In the genomic region with DNA sequence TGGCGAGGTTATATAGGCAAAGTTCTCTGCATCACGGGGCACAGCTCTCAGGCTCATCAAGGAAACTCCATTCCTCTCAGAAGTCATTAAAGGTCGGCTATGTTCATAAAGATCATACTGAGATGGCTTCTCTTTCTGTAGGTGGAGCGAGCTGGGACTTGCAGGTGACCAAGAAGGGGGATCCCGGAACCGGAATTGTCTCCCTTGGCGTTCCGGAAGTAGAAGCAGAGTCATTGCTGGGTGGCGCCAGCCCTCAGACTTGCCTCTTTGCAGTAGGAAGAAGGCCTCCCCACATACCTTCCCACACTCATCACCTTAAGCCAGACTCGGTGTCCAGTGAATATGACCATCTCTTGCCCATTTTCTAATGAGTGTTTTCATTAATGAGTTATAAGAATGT, we compare ENCODE assay signal across 23 cellular contexts. TPM values are rescaled to one million over a fixed set of nuclear protein-coding genes. Genes with fewer than 3 reads are reported as not detected.
DNase-seq lines count a peak whose midpoint lies in the region; ATAC-seq and TF ChIP-seq lines count a peak whose summit lies in the region.
"Had no signal": no experiment of that assay in that cellular context is flagged by ENCODE, and none has a peak within 500 bp of the region (broad histone marks: within the 10 kb centered on the region; RNA-seq: fewer than 3 reads in every experiment).

No MANE protein-coding gene starts in this region.

- peaks cover 14% of the 10 kb centered on the region for H3K4me1 Mint-ChIP-seq in MCF 10A (ENCODE audit: insufficient read depth, unreplicated experiment)
- H3K4me1 Mint-ChIP-seq: B cell; CD8-positive, alpha-beta memory T cell had no signal

- H3K9ac ChIP-seq in mammary epithelial cell (ENCODE audit: insufficient read depth, low read length) (no peak overlapping the region), trophoblast cell (ENCODE audit: low read length) (no peak overlapping the region)
- H3K9ac ChIP-seq: BLaER1 treated with 17β-estradiol and CSF1 and Interleukin-3, amounts not matched to agents 10 nM and 100 nM had no signal

- H3K9me3 ChIP-seq in breast epithelium: no peaks in the 10 kb centered on the region
- H3K9me3 ChIP-seq in mammary epithelial cell (replicated peaks; ENCODE audit: insufficient read depth, low read length): no peaks in the 10 kb centered on the region
- H3K9me3 ChIP-seq in trophoblast cell (ENCODE audit: insufficient read depth, low read depth, low read length): no peaks in the 10 kb centered on the region
- H3K9me3 ChIP-seq: BLaER1 treated with 17β-estradiol and CSF1 and Interleukin-3, amounts not matched to agents 10 nM and 100 nM had no signal

- WGBS in mammary epithelial cell (ENCODE audit: low coverage, missing lambda C conversion rate): 79% methylated on average over 10 of the region's 10 CpGs
- WGBS in trophoblast cell (ENCODE audit: extremely low coverage, insufficient coverage, insufficient read length): no CpG with 5 or more reads among the region's 10 CpGs

- peak overlapping the region; percentile 46 for H3K27ac Mint-ChIP-seq in MCF 10A (ENCODE audit: low read depth, unreplicated experiment)
- H3K27ac Mint-ChIP-seq: B cell; CD4-positive, CD25-positive, alpha-beta regulatory T cell; CD8-positive, alpha-beta memory T cell had no signal

- H2AK5ac ChIP-seq in trophoblast cell (ENCODE audit: low read length): no peak overlapping the region

- H3K4me3 Mint-ChIP-seq in MCF 10A (ENCODE audit: unreplicated experiment): no peak overlapping the region
- H3K4me3 Mint-ChIP-seq: B cell; CD4-positive, CD25-positive, alpha-beta regulatory T cell; CD8-positive, alpha-beta memory T cell had no signal

- peak overlapping the region; percentile 11 for H3K14ac ChIP-seq in trophoblast cell (ENCODE audit: low read length)

- H3K79me2 ChIP-seq in mammary epithelial cell (ENCODE audit: insufficient read depth, low read length) (no peaks in the 10 kb centered on the region), trophoblast cell (ENCODE audit: control insufficient read depth, insufficient read depth, low read length, poor library complexity) (no peaks in the 10 kb centered on the region)

- H3K9me3 Mint-ChIP-seq in MCF 10A (ENCODE audit: unreplicated experiment): peaks cover 17% of the 10 kb centered on the region
- H3K9me3 Mint-ChIP-seq: CD8-positive, alpha-beta memory T cell had no signal

- dilution Hi-C loops in mammary epithelial cell (cut with HindIII; ENCODE audit: low sequenced_read_pairs): no loop called here

- CTCF ChIA-PET in MCF 10A (lab: Yijun Ruan, JAX): interaction anchor here (1.4 to 1.5 kb wide), 2 partner anchors 18 to 92 kb away, joined by 5 to 7 read pairs; a partner anchor contains a TSS
- CTCF ChIA-PET in mammary epithelial cell (lab: Charles Lee; ENCODE audit: low non-redundant PET): no interaction called here

- peak overlapping the region; percentile 50 for H4K91ac ChIP-seq in trophoblast cell (ENCODE audit: low read depth, low read length)

- H3K18ac ChIP-seq in trophoblast cell (ENCODE audit: low read length): no peak overlapping the region

- H3K27me3 ChIP-seq in breast epithelium (no peaks in the 10 kb centered on the region), mammary epithelial cell (ENCODE audit: insufficient read depth, low read length) (no peaks in the 10 kb centered on the region), trophoblast cell (ENCODE audit: insufficient read depth, low read length) (no peaks in the 10 kb centered on the region)

- peak overlapping the region; percentile 42 for H2BK12ac ChIP-seq in trophoblast cell (ENCODE audit: low read length)

- H2BK120ac ChIP-seq in trophoblast cell (ENCODE audit: insufficient read depth, low read length, poor library complexity): peak overlapping the region; percentile 39

- no peaks in the 10 kb centered on the region for H3K27me3 Mint-ChIP-seq in MCF 10A (ENCODE audit: insufficient read depth, unreplicated experiment)
- H3K27me3 Mint-ChIP-seq: B cell; CD4-positive, CD25-positive, alpha-beta regulatory T cell; CD8-positive, alpha-beta memory T cell had no signal

- BruUV-seq in MCF 10A (replicated peaks; lab: Mats Ljungman, UMichigan) (no TSS peak), mammary epithelial cell (replicated peaks; lab: Mats Ljungman, UMichigan) (no TSS peak)

- H3K27ac ChIP-seq in breast epithelium: no peak overlapping the region
- no peak overlapping the region for H3K27ac ChIP-seq in mammary epithelial cell (ENCODE audit: insufficient read depth, low read depth, low read length)
- H3K27ac ChIP-seq in trophoblast cell (ENCODE audit: low read depth, low read length): no peak overlapping the region
- H3K27ac ChIP-seq: BLaER1 treated with 17β-estradiol and CSF1 and Interleukin-3, amounts not matched to agents 10 nM and 100 nM; HL-60 had no signal

- peaks cover 6% of the 10 kb centered on the region for H3K36me3 Mint-ChIP-seq in MCF 10A (ENCODE audit: insufficient read depth, unreplicated experiment)
- H3K36me3 Mint-ChIP-seq: CD4-positive, CD25-positive, alpha-beta regulatory T cell had no signal

- intact Hi-C loops in MCF 10A (cut with micrococcal nuclease): no loop called here
- intact Hi-C loops in breast epithelium (cut with DNase I; ENCODE audit: low total_unique reads): no loop called here
- intact Hi-C loops in mammary epithelial cell (cut with micrococcal nuclease): no loop called here

- POLR2A ChIA-PET in MCF 10A (lab: Yijun Ruan, JAX): interaction anchor here (1.0 to 1.1 kb wide), 2 partner anchors 12 to 142 kb away, joined by 3 read pairs; no protein-coding TSS in a partner anchor

- H3K23ac ChIP-seq in trophoblast cell (ENCODE audit: low read length): no peak overlapping the region

- DNase-seq in MCF 10A (ENCODE audit: unreplicated experiment) (no peak), breast epithelium (ENCODE audit: low spot score in 2 of 2) (no peak), mammary epithelial cell (peak; percentile 42), trophoblast cell (peak; percentile 36 to 42), NCI-H1694 treated with DMSO at 0.1 percent for 48 hours (lab: John Stamatoyannopoulos, UW) (no peak), Kasumi-1 (lab: John Stamatoyannopoulos, UW) (no peak), AG08396 (ENCODE audit: low spot score) (no peak)
- DNase-seq: 8988T; CD4-positive, CD25-positive, alpha-beta regulatory T cell; CD8-positive, alpha-beta memory T cell; COR-L47; DMS 273 treated with DMSO at 0.1 percent for 48 hours; DMS53; DND-41; EL; HCEC 1CT; IMR-90 had no signal

- in situ Hi-C loops in mammary epithelial cell (cut with MboI; ENCODE audit: low sequenced_read_pairs in 2 of 2): no loop called here

- no peak overlapping the region for H3K4me2 ChIP-seq in mammary epithelial cell (ENCODE audit: insufficient read depth, low read depth, low read length)
- H3K4me2 ChIP-seq in trophoblast cell (ENCODE audit: low read length): no peak overlapping the region
- H3K4me2 ChIP-seq: BLaER1 treated with 17β-estradiol and CSF1 and Interleukin-3, amounts not matched to agents 10 nM and 100 nM had no signal

- peaks cover 18% of the 10 kb centered on the region for H3K79me1 ChIP-seq in trophoblast cell (ENCODE audit: low read length)

- no peaks in the 10 kb centered on the region for H4K20me1 ChIP-seq in mammary epithelial cell (ENCODE audit: insufficient read depth, low read length)
- H4K20me1 ChIP-seq: BLaER1 treated with 17β-estradiol and CSF1 and Interleukin-3, amounts not matched to agents 10 nM and 100 nM had no signal

- H3K4ac ChIP-seq in trophoblast cell (ENCODE audit: low read depth, low read length): no peak overlapping the region

- H3K4me1 ChIP-seq in breast epithelium: no peaks in the 10 kb centered on the region
- peaks cover 24% of the 10 kb centered on the region for H3K4me1 ChIP-seq in mammary epithelial cell (ENCODE audit: insufficient read depth, low read length)
- peaks cover 6 to 12% of the 10 kb centered on the region in 2 experiments for H3K4me1 ChIP-seq in trophoblast cell (ENCODE audit: control insufficient read depth in 1 of 2, insufficient read depth in 2 of 2, low read length in 2 of 2)

- no peak for TF ChIP-seq POLR2A in breast epithelium (IDR thresholded peaks at IDR 0.05)

- peak overlapping the region; percentile 32 for H2BK5ac ChIP-seq in trophoblast cell (ENCODE audit: low read depth, low read length, poor library complexity)

- peak overlapping the region; percentile 35 for H4K8ac ChIP-seq in trophoblast cell (ENCODE audit: low read depth, low read length)

- no peaks in the 10 kb centered on the region for H3K36me3 ChIP-seq in breast epithelium
- H3K36me3 ChIP-seq in mammary epithelial cell (ENCODE audit: insufficient read depth, low read length): no peaks in the 10 kb centered on the region
- H3K36me3 ChIP-seq in trophoblast cell (ENCODE audit: control insufficient read depth in 1 of 2, insufficient read depth in 2 of 2, low read length in 2 of 2): no peaks in the 10 kb centered on the region
- H3K36me3 ChIP-seq: BLaER1 treated with 17β-estradiol and CSF1 and Interleukin-3, amounts not matched to agents 10 nM and 100 nM had no signal

- no peak overlapping the region for H4K12ac ChIP-seq in trophoblast cell (ENCODE audit: low read depth, low read length)

- TF ChIP-seq CTCF in MCF 10A (IDR thresholded peaks at IDR 0.05; ENCODE audit: unreplicated experiment): no peak
- no peak for TF ChIP-seq CTCF in breast epithelium (IDR thresholded peaks at IDR 0.05)
- TF ChIP-seq CTCF in mammary epithelial cell (conservative IDR thresholded peaks at IDR 0.05 in 1 of 2, IDR thresholded peaks at IDR 0.05 in 1 of 2; ENCODE audit: extremely low read depth in 1 of 2, insufficient read depth in 1 of 2, low read depth in 1 of 2, low read length in 2 of 2): no peak

- ATAC-seq in esophagus mucosa: peak; percentile 37
- ATAC-seq: GM12878 had no signal

- H3K4me3 ChIP-seq in breast epithelium (no peak overlapping the region), mammary epithelial cell (replicated peaks in 1 of 3; ENCODE audit: insufficient read depth in 1 of 3, low read depth in 2 of 3, low read length in 3 of 3) (no peak overlapping the region), trophoblast cell (ENCODE audit: low read depth, low read length) (no peak overlapping the region)
- H3K4me3 ChIP-seq: BLaER1 treated with 17β-estradiol and CSF1 and Interleukin-3, amounts not matched to agents 10 nM and 100 nM; GM12878 had no signal

- H2AFZ ChIP-seq in mammary epithelial cell (ENCODE audit: low read depth, low read length): peak overlapping the region; percentile 75
- no peak overlapping the region for H2AFZ ChIP-seq in trophoblast cell (ENCODE audit: insufficient read depth, low read length, poor library complexity)

RNA-seq across cellular contexts. Expression of a gene that starts 17.9 kb away (rescaled TPM):
- total RNA-seq in MCF 10A (2022) (0.59 and 0.77 TPM in 2 replicates), breast epithelium (100 to 1,000 TPM in 1 of 3 donors, 10 to 100 TPM in 1, 1 to 10 TPM in 1; 9.8 to 137 (median 10.5) TPM), mammary epithelial cell (1 to 10 TPM in 1 of 2 donors, under 1 TPM in 1; 0.24 to 1.2 TPM), esophagus mucosa (50.5 TPM)
- polyA plus RNA-seq in mammary epithelial cell: 0.06 TPM
- polyA minus RNA-seq in mammary epithelial cell: not detected
- 144 and 154 TPM in 2 replicates for polyA plus RNA-seq in trophoblast cell (2013)
- total RNA-seq: B cell, G401, IMR-90 had no signal
- polyA plus RNA-seq: IMR-90 had no signal

Comparison
In these comparisons a context has a peak if more than half of its experiments do, and no peak if none do; other contexts are left out.
1. DNase-seq: peak in mammary epithelial cell (single experiment) and trophoblast cell (2 of 2); none in MCF 10A (single experiment), breast epithelium (0 of 2), NCI-H1694 treated with DMSO at 0.1 percent for 48 hours (single experiment), Kasumi-1 (0 of 2) and AG08396 (single experiment).